31 cellular contexts compared by ENCODE assay signal in the genomic region with DNA sequence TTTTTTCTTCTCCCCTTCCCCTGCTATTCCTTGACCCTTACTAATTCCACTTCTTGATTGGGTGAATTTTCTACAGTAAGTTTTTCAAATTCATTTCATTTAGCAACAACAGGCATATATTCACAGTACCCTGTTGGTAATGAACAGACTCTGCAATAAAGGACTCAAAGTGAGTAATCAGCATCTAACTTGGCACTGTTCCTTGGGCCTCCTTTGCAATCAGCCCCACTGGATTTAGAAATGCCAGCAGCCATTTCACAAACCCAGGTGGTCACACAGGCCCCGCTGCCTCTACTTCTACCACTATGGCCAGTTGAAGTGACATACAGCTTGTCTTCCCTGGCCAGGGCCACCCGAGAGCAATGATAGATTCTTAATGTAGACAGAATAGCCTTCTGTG.
"Had no signal": no experiment of that assay in that cellular context is flagged by ENCODE, and none has a peak within 500 bp of the region (broad histone marks: within the 10 kb centered on the region; RNA-seq: fewer than 3 reads in every experiment).

No MANE protein-coding gene starts in this region.

- DNase-seq: activated CD4-positive, alpha-beta T cell treated with anti-CD3 and anti-CD28 coated beads for 4 hours; activated CD4-positive, alpha-beta T cell treated with anti-CD3 and anti-CD28 coated beads, Interleukin-2, amount 50 U/mL, for 4 hours; activated naive CD4-positive, alpha-beta T cell; activated T-cell treated with anti-CD3 and anti-CD28 coated beads for 4 hours; activated T-cell treated with anti-CD3 and anti-CD28 coated beads, Interleukin-2, amount 50 U/mL, for 72 hours; adrenal gland; brain microvascular endothelial cell; caudate nucleus; endodermal cell; esophagus squamous epithelium; glutamatergic neuron; left cardiac atrium; left ventricle myocardium superior; naive thymus-derived CD4-positive, alpha-beta T cell; psoas muscle; sigmoid colon; stimulated activated CD4-positive, alpha-beta T cell treated with anti-CD3 and anti-CD28 coated beads, Interleukin-1b, Interleukin-23, amount 100 ng/mL, for 48 hours; stimulated activated CD4-positive, alpha-beta T cell treated with anti-CD3 and anti-CD28 coated beads, Interleukin-4, amount 100 ng/mL, for 4 hours; stimulated activated CD8-positive, alpha-beta memory T cell treated with anti-CD3 and anti-CD28 coated beads, Interleukin-4, amount 100 ng/mL, for 48 hours; stimulated activated naive CD8-positive, alpha-beta T cell treated with anti-CD3 and anti-CD28 coated beads, Interleukin-15, amount 100 ng/mL, for 72 hours; substantia nigra; T-helper 9 cell; uterus had no signal

- H2AFZ ChIP-seq: parathyroid adenoma had no signal

- H3K27ac ChIP-seq: adrenal gland, ascending aorta, brain microvascular endothelial cell, esophagus squamous epithelium, parathyroid adenoma, psoas muscle, sigmoid colon, uterus, VCaP had no signal

- H3K4me1 ChIP-seq: parathyroid adenoma, psoas muscle, uterus had no signal

- H3K27me3 ChIP-seq: adrenal gland, ascending aorta, brain microvascular endothelial cell, esophagus squamous epithelium, sigmoid colon, uterus had no signal

- H3K9ac ChIP-seq: parathyroid adenoma had no signal

- FAIRE-seq: frontal cortex, keratinocyte, TTC549 had no signal

- H3K4me3 ChIP-seq: adrenal gland, ascending aorta, esophagus squamous epithelium, psoas muscle, sigmoid colon, smooth muscle cell, uterus had no signal

- H3K4me2 ChIP-seq: smooth muscle cell had no signal

- H3K36me3 ChIP-seq: adrenal gland, ascending aorta, brain microvascular endothelial cell, sigmoid colon, uterus had no signal

- ATAC-seq: activated T-cell treated with anti-CD3 and anti-CD28 coated beads, Interleukin-2, amount 50 U/mL, for 72 hours; left cardiac atrium; left ventricle myocardium superior; naive thymus-derived CD4-positive, alpha-beta T cell; psoas muscle; stimulated activated memory B cell treated with anti-CD40 and anti-IgM and Interleukin-4, amounts not matched to agents 10 μg/mL and 1 μg/mL and 100 μg/mL, for 72 hours; stimulated activated naive CD8-positive, alpha-beta T cell treated with anti-CD3 and anti-CD28 coated beads, Interleukin-15, amount 100 ng/mL, for 72 hours had no signal

- H3K9me3 ChIP-seq: adrenal gland, ascending aorta, esophagus squamous epithelium, psoas muscle, sigmoid colon, uterus had no signal

- H3K79me2 ChIP-seq: parathyroid adenoma had no signal
